8 cellular contexts compared by ENCODE assay signal in genomic region chr9:129111143-129111761, GRCh38. TPM values are rescaled to one million over a fixed set of nuclear protein-coding genes. Genes with fewer than 3 reads are reported as not detected.
A peak's percentile ranks its signal among the peaks of the same experiment; 100 is the strongest.
DNase-seq lines count a peak whose midpoint lies in the region; TF ChIP-seq lines count a peak whose summit lies in the region.

Gene PTPA (plus strand): TSS chr9:129111415. CDS start chr9:129111601, 186 bp downstream.

- H3K27me3 Mint-ChIP-seq in activated naive CD4-positive, alpha-beta T cell treated with anti-CD3 and anti-CD28 coated beads for 36 hours (ENCODE audit: low read depth): no peaks in the 10 kb centered on the region

- H3K4me3 Mint-ChIP-seq in activated naive CD4-positive, alpha-beta T cell treated with anti-CD3 and anti-CD28 coated beads for 36 hours: peak within 1 kb of the TSS; percentile 87

- H3F3A ChIP-seq in MM.1S (ENCODE audit: insufficient read depth, low read length): no peaks in the 10 kb centered on the region

- DNase-seq in EL (peak; percentile 87), H7 (peak; percentile 98), MM.1S (peak; percentile 91), SK-N-MC (ENCODE audit: low read depth, low spot score) (no peak), germinal center (ENCODE audit: low spot score) (peak; percentile 93), occipital lobe (lab: John Stamatoyannopoulos, UW) (peak; percentile 75)
- DNase-seq in activated naive CD4-positive, alpha-beta T cell treated with anti-CD3 and anti-CD28 coated beads for 36 hours: peak; percentile 84

- no peaks in the 10 kb centered on the region for H3K9me3 ChIP-seq in MM.1S (replicated peaks; ENCODE audit: insufficient read depth, low read length)
- H3K9me3 ChIP-seq in SK-N-MC (ENCODE audit: low read depth, low read length): no peaks in the 10 kb centered on the region

- H3K27ac Mint-ChIP-seq in activated naive CD4-positive, alpha-beta T cell treated with anti-CD3 and anti-CD28 coated beads for 36 hours: peak within 1 kb of the TSS; percentile 93

- intact Hi-C loops in activated naive CD4-positive, alpha-beta T cell treated with anti-CD3 and anti-CD28 coated beads for 36 hours (cut with micrococcal nuclease): loop anchor here (1.0 to 5.0 kb wide), 3 partner anchors 29 to 294 kb away; partner anchors contain the start of genes ENDOG and SH3GLB2

- H2AFZ ChIP-seq in MM.1S (ENCODE audit: low read length): peak within 1 kb of the TSS; percentile 99

- H3K36me3 ChIP-seq in H7 (replicated peaks; ENCODE audit: control insufficient read depth, insufficient read depth, low read length): no peaks in the 10 kb centered on the region
- H3K36me3 ChIP-seq in MM.1S (replicated peaks; ENCODE audit: insufficient read depth, low read length): no peaks in the 10 kb centered on the region
- no peaks in the 10 kb centered on the region for H3K36me3 ChIP-seq in SK-N-MC (ENCODE audit: insufficient read depth, low read length)

- H3K36me3 Mint-ChIP-seq in activated naive CD4-positive, alpha-beta T cell treated with anti-CD3 and anti-CD28 coated beads for 36 hours (ENCODE audit: low read depth): no peaks in the 10 kb centered on the region

- peaks cover 12% of the 10 kb centered on the region for H3K27me3 ChIP-seq in H7 (ENCODE audit: control insufficient read depth, insufficient read depth, low read length)
- H3K27me3 ChIP-seq in MM.1S (replicated peaks; ENCODE audit: insufficient read depth, low read length): peaks cover 13% of the 10 kb centered on the region; the same call in 1 of the 2 replicates

- H3K9me3 Mint-ChIP-seq in activated naive CD4-positive, alpha-beta T cell treated with anti-CD3 and anti-CD28 coated beads for 36 hours: no peaks in the 10 kb centered on the region

- H3K79me2 ChIP-seq in MM.1S (ENCODE audit: low read length): peaks cover 48% of the 10 kb centered on the region

- H3K27ac ChIP-seq in MM.1S (ENCODE audit: low read length) (peak within 1 kb of the TSS; percentile 81), SK-N-MC (peak within 1 kb of the TSS; percentile 93), temporal lobe (ENCODE audit: low read depth, low read length) (peak within 1 kb of the TSS; percentile 99)

- peak within 1 kb of the TSS; percentile 93 for H3K4me2 ChIP-seq in MM.1S (ENCODE audit: low read depth, low read length)

- no peaks in the 10 kb centered on the region for H4K20me1 ChIP-seq in MM.1S (ENCODE audit: insufficient read depth, low read length)

- H3K4me1 Mint-ChIP-seq in activated naive CD4-positive, alpha-beta T cell treated with anti-CD3 and anti-CD28 coated beads for 36 hours (ENCODE audit: low read depth): peaks cover 38% of the 10 kb centered on the region

- no peaks in the 10 kb centered on the region for H3K4me1 ChIP-seq in MM.1S (ENCODE audit: low read length)

- peak within 1 kb of the TSS; percentile 75 for H3K9ac ChIP-seq in MM.1S (ENCODE audit: low read length)
- H3K9ac ChIP-seq in SK-N-MC (ENCODE audit: insufficient read length): peak within 1 kb of the TSS; percentile 88

- H3K9me2 ChIP-seq in MM.1S (replicated peaks; ENCODE audit: insufficient read depth, low read length): no peaks in the 10 kb centered on the region

- no peak for TF ChIP-seq CTCF in MM.1S (IDR thresholded peaks at IDR 0.05; ENCODE audit: low read length)

- CTCF ChIA-PET in activated naive CD4-positive, alpha-beta T cell treated with anti-CD3 and anti-CD28 coated beads for 36 hours (lab: Charles Lee): interaction anchor here (1.0 to 2.6 kb wide), 4 partner anchors 20 to 294 kb away, joined by 3 to 8 read pairs (median 4); partner anchors contain the start of gene DOLPP1

- peak within 1 kb of the TSS; percentile 84 for H3K4me3 ChIP-seq in H7 (ENCODE audit: insufficient read depth, low read depth, low read length)
- H3K4me3 ChIP-seq in MM.1S (ENCODE audit: low read length): peak within 1 kb of the TSS; percentile 79
- H3K4me3 ChIP-seq in SK-N-MC: peak within 1 kb of the TSS; percentile 97

RNA-seq across cellular contexts. Expression of gene PTPA, which starts in this region (rescaled TPM):
- total RNA-seq in H7 (2014; rRNA removed; shearing (Covaris generic)): 160 and 166 TPM in 2 replicates
- total RNA-seq in activated naive CD4-positive, alpha-beta T cell treated with anti-CD3 and anti-CD28 coated beads for 36 hours: 10 to 100 TPM; 83.0 to 94.5 TPM
- total RNA-seq in occipital lobe (57.9 TPM), temporal lobe (51.4 TPM)
